15 cellular contexts compared by ENCODE assay signal in genomic region chr3:99562138-99562537, GRCh38.
DNase-seq lines count a peak whose midpoint lies in the region; ATAC-seq and TF ChIP-seq lines count a peak whose summit lies in the region.
"Had no signal": no experiment of that assay in that cellular context is flagged by ENCODE, and none has a peak within 500 bp of the region (broad histone marks: within the 10 kb centered on the region; RNA-seq: fewer than 3 reads in every experiment).

No MANE protein-coding gene starts in this region.

- no peaks in the 10 kb centered on the region for H3K27me3 Mint-ChIP-seq in T-cell
- H3K27me3 Mint-ChIP-seq: CD4-positive, alpha-beta memory T cell had no signal

- TF ChIP-seq EP300 in sigmoid colon (IDR thresholded peaks at IDR 0.05) = no peak

- H3K4me3 ChIP-seq in DND-41 (ENCODE audit: low read depth in 1 of 2, low read length in 2 of 2) = no peak overlapping the region
- H3K4me3 ChIP-seq in choroid plexus epithelial cell (ENCODE audit: low read depth, low read length) = no peak overlapping the region
- H3K4me3 ChIP-seq in sigmoid colon = no peak overlapping the region

- intact Hi-C loops in sigmoid colon (cut with DNase I) = loop anchor here (10.0 kb wide), 1 partner anchor 47 kb away; no protein-coding TSS in a partner anchor

- no peak overlapping the region for H3K9ac ChIP-seq in DND-41 (ENCODE audit: low read depth, low read length)
- H3K9ac ChIP-seq: parathyroid adenoma had no signal

- H3K27ac ChIP-seq in DND-41 (ENCODE audit: low read length) (no peak overlapping the region), sigmoid colon (no peak overlapping the region)
- H3K27ac ChIP-seq: HL-60, parathyroid adenoma had no signal

- no peak overlapping the region for H3K27ac Mint-ChIP-seq in T-cell
- H3K27ac Mint-ChIP-seq: CD4-positive, alpha-beta memory T cell had no signal

- CTCF ChIA-PET in T-cell (lab: Charles Lee) = no interaction called here

- ATAC-seq in DND-41 (ENCODE audit: insufficient read depth, low read depth) = no peak
- no peak for ATAC-seq in HG03457 (IDR thresholded peaks at IDR 0.05; ENCODE audit: unreplicated experiment)
- ATAC-seq in T-cell (replicated peaks in 1 of 4) = no peak
- ATAC-seq: left colon had no signal

- WGBS in sigmoid colon, 2 donors = 0 to 9% methylated on average over 1 of the region's 1 CpG

- no peak for TF ChIP-seq POLR2A in sigmoid colon (IDR thresholded peaks at IDR 0.05)

- no peaks in the 10 kb centered on the region for H4K20me1 ChIP-seq in DND-41 (ENCODE audit: insufficient read depth, low read length)

- no peak overlapping the region for H3K4me2 ChIP-seq in DND-41 (ENCODE audit: insufficient read depth, low read length)

- H3K27me3 ChIP-seq in DND-41 (ENCODE audit: insufficient read depth, low read length, poor library complexity) = no peaks in the 10 kb centered on the region
- no peaks in the 10 kb centered on the region for H3K27me3 ChIP-seq in sigmoid colon

- H3K4me3 Mint-ChIP-seq in T-cell = no peak overlapping the region
- H3K4me3 Mint-ChIP-seq: CD4-positive, alpha-beta memory T cell had no signal

- peaks cover 8 to 12% (median 9%) of the 10 kb centered on the region in 3 donors for H3K9me3 Mint-ChIP-seq in T-cell

- no peaks in the 10 kb centered on the region for H3K9me3 ChIP-seq in DND-41 (ENCODE audit: insufficient read depth, low read length, severe bottlenecking)
- H3K9me3 ChIP-seq in sigmoid colon = no peaks in the 10 kb centered on the region

- DNase-seq in DND-41 (peak; percentile 5), M059J (ENCODE audit: low read depth) (peak; percentile 65), choroid plexus epithelial cell (ENCODE audit: low read depth) (peak; percentile 63), lung microvascular endothelial cell (ENCODE audit: low read depth in 2 of 2) (peak; percentile 45 to 55), SKM-1 treated with dmso at 0.1 percent for 144 hours (lab: John Stamatoyannopoulos, UW; ENCODE audit: unreplicated experiment) (no peak), sigmoid colon (no peak), T-cell (no peak)
- DNase-seq: activated CD8-positive, alpha-beta memory T cell treated with anti-CD3 and anti-CD28 coated beads, Interleukin-2, amount 50 U/mL, for 4 hours; CD4-positive, alpha-beta memory T cell; left colon; NCI-H1417 treated with DMSO at 0.1 percent for 48 hours; T-helper 9 cell had no signal

- H3K4me1 Mint-ChIP-seq in T-cell = no peaks in the 10 kb centered on the region
- H3K4me1 Mint-ChIP-seq: CD4-positive, alpha-beta memory T cell had no signal

- H3K4me1 ChIP-seq in DND-41 (ENCODE audit: insufficient read depth, low read length) (no peaks in the 10 kb centered on the region), sigmoid colon (no peaks in the 10 kb centered on the region)
- H3K4me1 ChIP-seq: parathyroid adenoma had no signal

- no peak overlapping the region for H2AFZ ChIP-seq in DND-41 (ENCODE audit: low read depth, low read length)
- H2AFZ ChIP-seq: parathyroid adenoma had no signal

- no peaks in the 10 kb centered on the region for H3K36me3 Mint-ChIP-seq in T-cell
- H3K36me3 Mint-ChIP-seq: CD4-positive, alpha-beta memory T cell had no signal

- H3K79me2 ChIP-seq in DND-41 (ENCODE audit: insufficient read depth, low read length) = no peaks in the 10 kb centered on the region
- H3K79me2 ChIP-seq: parathyroid adenoma had no signal

- no peaks in the 10 kb centered on the region for H3K36me3 ChIP-seq in DND-41 (ENCODE audit: insufficient read depth, low read length)
- no peaks in the 10 kb centered on the region for H3K36me3 ChIP-seq in sigmoid colon

- POLR2A ChIA-PET in T-cell (lab: Charles Lee) = no interaction called here

- TF ChIP-seq CTCF in DND-41 (IDR thresholded peaks at IDR 0.05; ENCODE audit: borderline replicate concordance, extremely low read depth, low read length, poor library complexity, severe bottlenecking) (no peak), choroid plexus epithelial cell (conservative IDR thresholded peaks at IDR 0.05; ENCODE audit: low read depth, low read length) (no peak), sigmoid colon (IDR thresholded peaks at IDR 0.05) (no peak)

Comparison
In these comparisons a context has a peak if more than half of its experiments do, and no peak if none do; other contexts are left out.
1. DNase-seq: peak in DND-41 (single experiment), M059J (single experiment), choroid plexus epithelial cell (single experiment) and lung microvascular endothelial cell (2 of 2); none in SKM-1 treated with dmso at 0.1 percent for 144 hours (single experiment), sigmoid colon (single experiment) and T-cell (0 of 34).